In genomic region chr19:1026189-1027019, GRCh38 we compare ENCODE assay signal across 8 cellular contexts. TPM values are rescaled to one million over a fixed set of nuclear protein-coding genes. Genes with fewer than 3 reads are reported as not detected.
A peak's percentile ranks its signal among the peaks of the same experiment; 100 is the strongest.
DNase-seq lines count a peak whose midpoint lies in the region; FAIRE-seq and TF ChIP-seq lines count a peak whose summit lies in the region.

Gene CNN2, plus strand, starts transcription at chr19:1026608. Its CDS starts 54 bp downstream, at chr19:1026662.

- no peak for TF ChIP-seq CTCF in AG10803 (conservative IDR thresholded peaks at IDR 0.05; ENCODE audit: low read length)

- H3K4me3 Mint-ChIP-seq in IgD-negative memory B cell = peak within 1 kb of the TSS; percentile 97 to 100 (median 100)

- in situ Hi-C loops in T47D (cut with HindIII; ENCODE audit: low pct_unique_long_range_greater_than_20kb, low sequenced_read_pairs) = no loop called here

- H3K27me3 ChIP-seq in small intestine (ENCODE audit: control insufficient read depth in 2 of 2, insufficient read depth in 2 of 2, low read length in 2 of 2) = no peaks in the 10 kb centered on the region

- H3K36me3 Mint-ChIP-seq in IgD-negative memory B cell = no peaks in the 10 kb centered on the region

- H3K27me3 Mint-ChIP-seq in IgD-negative memory B cell = no peaks in the 10 kb centered on the region

- TF ChIP-seq POLR2A in GM19193 (IDR thresholded peaks at IDR 0.05; ENCODE audit: extremely low read depth, insufficient read depth, insufficient read length) = peak; percentile 81

- H3K4me1 Mint-ChIP-seq in IgD-negative memory B cell = peaks cover 6 to 14% (median 9%) of the 10 kb centered on the region in 3 donors

- peak; percentile 78 for DNase-seq in AG10803 (ENCODE audit: low read depth)
- peak; percentile 68 for DNase-seq in T1000 (lab: John Stamatoyannopoulos, UW)
- DNase-seq in T47D (ENCODE audit: low read depth in 1 of 2, low spot score in 1 of 2) = peak; percentile 81 to 86
- DNase-seq in small intestine = peak; percentile 73
- DNase-seq in NCI-H2107 (lab: John Stamatoyannopoulos, UW) = no peak

- peak within 1 kb of the TSS; percentile 93 to 99 (median 98) for H3K27ac Mint-ChIP-seq in IgD-negative memory B cell

- FAIRE-seq in small intestine (lab: Jason Lieb, UNC) = no peak

- H3K4me3 ChIP-seq in AG10803 (ENCODE audit: low read length) = peak within 1 kb of the TSS; percentile 97
- peak within 1 kb of the TSS; percentile 94 for H3K4me3 ChIP-seq in iPS-18c (ENCODE audit: insufficient read depth, low read depth, low read length)
- peak within 1 kb of the TSS; percentile 85 to 97 for H3K4me3 ChIP-seq in small intestine (ENCODE audit: low read depth in 1 of 2, low read length in 2 of 2)

- H3K9me3 Mint-ChIP-seq in IgD-negative memory B cell = no peaks in the 10 kb centered on the region

- H3K9me3 ChIP-seq in iPS-18c (ENCODE audit: control insufficient read depth, insufficient read depth, low read length) = no peaks in the 10 kb centered on the region
- H3K9me3 ChIP-seq in small intestine (ENCODE audit: control insufficient read depth, low read depth) = no peaks in the 10 kb centered on the region

- H3K27ac ChIP-seq in small intestine (ENCODE audit: low read depth in 1 of 2, low read length in 1 of 2) = peak within 1 kb of the TSS; percentile 59 to 92

- WGBS in small intestine, 3 donors = 0 to 1% (median 0%) methylated on average over 47 to 72 of the region's 72 CpGs

- H3K36me3 ChIP-seq in small intestine (ENCODE audit: control insufficient read depth in 2 of 2, insufficient read depth in 2 of 2, low read length in 2 of 2) = no peaks in the 10 kb centered on the region

- H3K4me1 ChIP-seq in small intestine (ENCODE audit: control insufficient read depth in 2 of 2, insufficient read depth in 1 of 2, low read depth in 1 of 2, low read length in 1 of 2) = peaks cover 0 to 4% of the 10 kb centered on the region in 2 donors

RNA-seq across cellular contexts. Expression of gene CNN2, which starts in this region (rescaled TPM):
- polyA plus RNA-seq in IgD-negative memory B cell = 596 TPM
- 10 to 100 TPM; 14.5 to 34.4 (median 26.2) TPM for polyA plus RNA-seq in small intestine

Comparison
In these comparisons a context has a peak if more than half of its experiments do, and no peak if none do; other contexts are left out.
1. RNA of gene CNN2 (polyA plus RNA-seq): 596 TPM in IgD-negative memory B cell (single experiment); 14.5 to 34.4 TPM in small intestine; every median in the first group is over 10 times any median in the second.
2. Peak in every context shown above with its lines, with median percentiles within 50 percentile points of each other: H3K4me3 ChIP-seq.